ENCODE assay signal across 28 cellular contexts in genomic region chr5:119054082-119054481, GRCh38.
"Had no signal": no experiment of that assay in that cellular context is flagged by ENCODE, and none has a peak within 500 bp of the region (broad histone marks: within the 10 kb centered on the region; RNA-seq: fewer than 3 reads in every experiment).

No MANE protein-coding gene starts in this region.

- FAIRE-seq: endometrium, endothelial cell of umbilical vein, frontal cortex had no signal

- H3K27ac ChIP-seq: colonic mucosa, coronary artery, dorsolateral prefrontal cortex, epithelial cell of prostate, esophagus muscularis mucosa, esophagus squamous epithelium, foreskin keratinocyte, gastrocnemius medialis, gastroesophageal sphincter, heart left ventricle, heart right ventricle, hepatocyte had no signal

- H2AFZ ChIP-seq: hepatocyte had no signal

- H3K4me2 ChIP-seq: hepatocyte had no signal

- H3K4me3 ChIP-seq: colonic mucosa, coronary artery, dorsolateral prefrontal cortex, esophagus muscularis mucosa, esophagus squamous epithelium, gastrocnemius medialis, gastroesophageal sphincter, heart left ventricle, heart right ventricle, hepatocyte had no signal

- H3K79me2 ChIP-seq: hepatocyte had no signal

- DNase-seq: colonic mucosa; cortex of kidney; dermis blood vessel endothelial cell; dorsolateral prefrontal cortex; effector CD4-positive, alpha-beta T cell; effector CD8-positive, alpha-beta T cell; effector memory CD4-positive, alpha-beta T cell; effector memory CD8-positive, alpha-beta T cell; endodermal cell; erythroblast; esophagus squamous epithelium; foreskin fibroblast; foreskin keratinocyte; foreskin melanocyte; gastrocnemius medialis; glutamatergic neuron; head of caudate nucleus; heart left ventricle; heart right ventricle had no signal

- H3K9me3 ChIP-seq: colonic mucosa, esophagus muscularis mucosa, esophagus squamous epithelium, gastrocnemius medialis, gastroesophageal sphincter, heart left ventricle, heart right ventricle had no signal

- H3K4me1 ChIP-seq: colonic mucosa, esophagus muscularis mucosa, esophagus squamous epithelium, foreskin keratinocyte, gastrocnemius medialis, gastroesophageal sphincter had no signal

- H3K36me3 ChIP-seq: colonic mucosa, esophagus muscularis mucosa, esophagus squamous epithelium, gastrocnemius medialis, gastroesophageal sphincter, heart left ventricle, heart right ventricle had no signal

- ATAC-seq: effector memory CD8-positive, alpha-beta T cell; esophagus mucosa; foreskin keratinocyte; gastrocnemius medialis; gastroesophageal sphincter; heart left ventricle; heart right ventricle had no signal

- H3K27me3 ChIP-seq: colonic mucosa, dorsolateral prefrontal cortex, esophagus muscularis mucosa, esophagus squamous epithelium, foreskin keratinocyte, gastrocnemius medialis, gastroesophageal sphincter, heart left ventricle, heart right ventricle, hepatocyte had no signal
